8 cellular contexts compared by ENCODE assay signal in genomic region chr2:32010670-32011565, GRCh38. TPM values are rescaled to one million over a fixed set of nuclear protein-coding genes. Genes with fewer than 3 reads are reported as not detected.
DNase-seq lines count a peak whose midpoint lies in the region; ATAC-seq and TF ChIP-seq lines count a peak whose summit lies in the region.

TSS of gene MEMO1 (minus strand) at chr2:32011008. CDS start at chr2:32010247, 761 bp downstream.

- no peaks in the 10 kb centered on the region for H3K27me3 Mint-ChIP-seq in activated T-helper 2 cell treated with anti-CD3 and anti-CD28 coated beads, Interferon-gamma antibody, Interleukin-2, Interleukin-4, amounts not matched to agents 10 μg/mL and 5 μg/mL and 100 μg/mL, durations not matched to agents 14 hours and 24 hours and 36 hours (ENCODE audit: low read depth)
- no peaks in the 10 kb centered on the region for H3K27me3 Mint-ChIP-seq in natural killer cell (ENCODE audit: low read depth in 2 of 2)

- peak within 1 kb of the TSS; percentile 93 for H3K27ac Mint-ChIP-seq in activated T-helper 2 cell treated with anti-CD3 and anti-CD28 coated beads, Interferon-gamma antibody, Interleukin-2, Interleukin-4, amounts not matched to agents 10 μg/mL and 5 μg/mL and 100 μg/mL, durations not matched to agents 14 hours and 24 hours and 36 hours
- peak within 1 kb of the TSS; percentile 89 to 93 for H3K27ac Mint-ChIP-seq in natural killer cell

- H3K4me1 ChIP-seq in ES-I3 (ENCODE audit: insufficient read depth, low read length) (peaks cover 4% of the 10 kb centered on the region), Loucy (ENCODE audit: insufficient read depth, low read length, poor library complexity, severe bottlenecking) (peaks cover 34% of the 10 kb centered on the region), RWPE2 (ENCODE audit: insufficient read depth, poor library complexity, severe bottlenecking) (peaks cover 12% of the 10 kb centered on the region)

- peaks cover 38% of the 10 kb centered on the region for H3K79me2 ChIP-seq in Loucy (ENCODE audit: insufficient read depth, low read length)

- H3K4me2 ChIP-seq in Loucy (ENCODE audit: low read depth, low read length, poor library complexity, severe bottlenecking) = peak within 1 kb of the TSS; percentile 90

- no peaks in the 10 kb centered on the region for H3K9me3 Mint-ChIP-seq in activated T-helper 2 cell treated with anti-CD3 and anti-CD28 coated beads, Interferon-gamma antibody, Interleukin-2, Interleukin-4, amounts not matched to agents 10 μg/mL and 5 μg/mL and 100 μg/mL, durations not matched to agents 14 hours and 24 hours and 36 hours
- H3K9me3 Mint-ChIP-seq in natural killer cell = no peaks in the 10 kb centered on the region

- H3K4me3 ChIP-seq in H7 (ENCODE audit: insufficient read depth, low read depth, low read length) (peak within 1 kb of the TSS; percentile 90), Loucy (ENCODE audit: low read length, poor library complexity, severe bottlenecking) (peak within 1 kb of the TSS; percentile 98), RWPE2 (ENCODE audit: severe bottlenecking) (peak within 1 kb of the TSS; percentile 95)

- H3K4me1 Mint-ChIP-seq in activated T-helper 2 cell treated with anti-CD3 and anti-CD28 coated beads, Interferon-gamma antibody, Interleukin-2, Interleukin-4, amounts not matched to agents 10 μg/mL and 5 μg/mL and 100 μg/mL, durations not matched to agents 14 hours and 24 hours and 36 hours (ENCODE audit: low read depth) = peaks cover 34% of the 10 kb centered on the region
- H3K4me1 Mint-ChIP-seq in natural killer cell = peaks cover 34 to 41% of the 10 kb centered on the region in 2 donors

- H3K9me3 ChIP-seq in ES-I3 (ENCODE audit: control insufficient read depth, insufficient read depth, low read length) (no peaks in the 10 kb centered on the region), Loucy (ENCODE audit: insufficient read depth, low read depth, low read length) (no peaks in the 10 kb centered on the region), RWPE2 (ENCODE audit: severe bottlenecking) (no peaks in the 10 kb centered on the region)

- peak within 1 kb of the TSS; percentile 85 for H3K4me3 Mint-ChIP-seq in activated T-helper 2 cell treated with anti-CD3 and anti-CD28 coated beads, Interferon-gamma antibody, Interleukin-2, Interleukin-4, amounts not matched to agents 10 μg/mL and 5 μg/mL and 100 μg/mL, durations not matched to agents 14 hours and 24 hours and 36 hours (ENCODE audit: low read depth)
- peak within 1 kb of the TSS; percentile 92 for H3K4me3 Mint-ChIP-seq in natural killer cell

- DNase-seq in H7 (peak; percentile 96), RWPE2 (ENCODE audit: low spot score) (peak; percentile 94), fibroblast of peridontal ligament (ENCODE audit: extremely low read depth) (peak; percentile 89), natural killer cell (peak; percentile 83)
- peak; percentile 92 for DNase-seq in activated T-helper 2 cell treated with anti-CD3 and anti-CD28 coated beads, Interferon-gamma antibody, Interleukin-2, Interleukin-4, amounts not matched to agents 10 μg/mL and 5 μg/mL and 100 μg/mL, durations not matched to agents 14 hours and 24 hours and 36 hours (ENCODE audit: low spot score)
- DNase-seq in stimulated activated naive CD4-positive, alpha-beta T cell (lab: John Stamatoyannopoulos, UW) = peak; percentile 81 to 94 (median 90)

- peak; percentile 82 for ATAC-seq in RWPE2 (ENCODE audit: low read depth)
- ATAC-seq in natural killer cell = peak; percentile 72 to 88 (median 73)

- intact Hi-C loops in activated T-helper 2 cell treated with anti-CD3 and anti-CD28 coated beads, Interferon-gamma antibody, Interleukin-2, Interleukin-4, amounts not matched to agents 10 μg/mL and 5 μg/mL and 100 μg/mL, durations not matched to agents 14 hours and 24 hours and 36 hours (cut with micrococcal nuclease) = loop anchor here (1.0 to 10.0 kb wide), 4 partner anchors 28 to 344 kb away; partner anchors contain the start of genes BIRC6, DPY30, SLC30A6 and SPAST
- intact Hi-C loops in natural killer cell (cut with micrococcal nuclease) = loop anchor here (1.0 kb wide), 1 partner anchor 52 kb away; the partner anchor contains the start of gene SPAST

- peak within 1 kb of the TSS; percentile 82 for H3K27ac ChIP-seq in RWPE2 (ENCODE audit: poor library complexity, severe bottlenecking)

- H3K9ac ChIP-seq in ES-I3 (ENCODE audit: low read depth, low read length) (peak within 1 kb of the TSS; percentile 86), Loucy (ENCODE audit: low read depth, low read length, poor library complexity, severe bottlenecking) (peak within 1 kb of the TSS; percentile 94)

- peaks cover 19% of the 10 kb centered on the region for H3K36me3 Mint-ChIP-seq in activated T-helper 2 cell treated with anti-CD3 and anti-CD28 coated beads, Interferon-gamma antibody, Interleukin-2, Interleukin-4, amounts not matched to agents 10 μg/mL and 5 μg/mL and 100 μg/mL, durations not matched to agents 14 hours and 24 hours and 36 hours (ENCODE audit: low read depth)
- H3K36me3 Mint-ChIP-seq in natural killer cell = no peaks in the 10 kb centered on the region

- peak within 1 kb of the TSS; percentile 87 for H2AFZ ChIP-seq in Loucy (ENCODE audit: low read length)

- TF ChIP-seq CTCF in Loucy (conservative IDR thresholded peaks at IDR 0.05; ENCODE audit: low read length) (no peak), RWPE2 (IDR thresholded peaks at IDR 0.05; ENCODE audit: poor library complexity, severe bottlenecking) (no peak), natural killer cell (IDR thresholded peaks at IDR 0.05) (no peak)

- no peaks in the 10 kb centered on the region for H3K27me3 ChIP-seq in H7 (ENCODE audit: control insufficient read depth, insufficient read depth, low read length)
- H3K27me3 ChIP-seq in Loucy (ENCODE audit: insufficient read depth, low read length, poor library complexity, severe bottlenecking) = no peaks in the 10 kb centered on the region
- no peaks in the 10 kb centered on the region for H3K27me3 ChIP-seq in RWPE2 (ENCODE audit: insufficient read depth, poor library complexity, severe bottlenecking)

- H3K36me3 ChIP-seq in ES-I3 (ENCODE audit: insufficient read depth, low read length) (no peaks in the 10 kb centered on the region), H7 (replicated peaks; ENCODE audit: control insufficient read depth, insufficient read depth, low read length) (no peaks in the 10 kb centered on the region), Loucy (ENCODE audit: insufficient read depth, low read length) (no peaks in the 10 kb centered on the region), RWPE2 (ENCODE audit: low read depth) (no peaks in the 10 kb centered on the region)

- H4K20me1 ChIP-seq in Loucy (ENCODE audit: insufficient read depth, low read length, poor library complexity, severe bottlenecking) = peaks cover 36% of the 10 kb centered on the region

- peaks cover 9% of the 10 kb centered on the region; the same call in 1 of the 2 replicates for H3F3A ChIP-seq in Loucy (ENCODE audit: low read depth)

- no peaks in the 10 kb centered on the region for H3K9me2 ChIP-seq in Loucy (replicated peaks; ENCODE audit: low read depth, low read length)

RNA-seq across cellular contexts. Expression of gene MEMO1, which starts in this region (rescaled TPM):
- 48.6 and 54.2 TPM in 2 replicates for total RNA-seq in H7 (2014; rRNA removed; shearing (Covaris generic))
- total RNA-seq in activated T-helper 2 cell treated with anti-CD3 and anti-CD28 coated beads, Interferon-gamma antibody, Interleukin-2, Interleukin-4, amounts not matched to agents 10 μg/mL and 5 μg/mL and 100 μg/mL, durations not matched to agents 14 hours and 24 hours and 36 hours = 63.7 and 64.8 TPM in 2 replicates
- 10 to 100 TPM; 48.6 to 51.9 (median 51.7) TPM for total RNA-seq in natural killer cell

Comparison
In these comparisons a context has a peak if more than half of its experiments do, and no peak if none do; other contexts are left out.
1. Peak in every context shown above with its lines: DNase-seq, ATAC-seq, H3K4me3 ChIP-seq and H3K27ac ChIP-seq.